Comparison of ENCODE assay signal across 1 cellular context in the genomic region with DNA sequence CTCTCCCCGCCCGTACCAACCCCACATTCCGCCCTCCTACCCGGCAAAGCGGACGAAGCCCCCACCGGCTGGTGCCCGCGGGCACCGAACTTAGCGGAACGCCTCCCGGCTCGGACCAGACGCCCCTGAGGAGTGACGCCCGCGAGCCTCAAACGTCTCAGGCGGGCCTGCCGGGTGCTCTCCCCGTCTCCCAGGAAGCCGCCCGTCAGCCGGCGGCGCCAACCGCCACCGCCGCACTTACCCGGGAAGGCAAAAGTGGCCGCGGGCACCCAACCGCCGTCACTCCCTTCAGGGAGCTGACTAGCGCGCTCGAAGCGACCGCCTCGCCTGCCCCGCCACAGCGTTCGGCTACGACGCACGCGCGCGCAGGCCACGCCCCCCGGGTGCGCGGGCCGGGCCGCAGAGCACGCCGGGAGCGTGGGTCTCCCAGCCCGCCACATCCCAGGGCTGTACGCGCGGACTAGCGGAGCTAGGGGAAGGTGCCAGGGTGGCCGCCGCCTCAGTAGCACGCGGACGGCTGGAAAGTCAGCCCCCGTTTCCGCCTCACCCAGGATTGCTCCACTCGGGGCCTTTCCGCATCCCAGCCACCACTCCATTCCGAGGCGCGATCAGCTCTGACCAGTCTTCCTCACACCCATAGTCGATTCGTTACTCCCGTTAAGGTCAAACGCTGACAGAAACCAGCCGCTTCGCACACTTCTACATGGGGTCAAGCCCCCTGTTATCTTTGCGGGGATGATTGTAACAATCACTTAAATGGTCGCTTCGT.
TF ChIP-seq lines count a peak whose summit lies in the region.

Gene TEX30 (minus strand): TSS at position 346 of the 769 bp plus-strand sequence. CDS start 3,760 bp downstream, outside the sequence.

TF ChIP-seq in GM12878, 131 proteins besides CTCF, POLR2A, EP300 and RAD21 (continued from another document and continues in another):
- TF ChIP-seq, protein P1, sequence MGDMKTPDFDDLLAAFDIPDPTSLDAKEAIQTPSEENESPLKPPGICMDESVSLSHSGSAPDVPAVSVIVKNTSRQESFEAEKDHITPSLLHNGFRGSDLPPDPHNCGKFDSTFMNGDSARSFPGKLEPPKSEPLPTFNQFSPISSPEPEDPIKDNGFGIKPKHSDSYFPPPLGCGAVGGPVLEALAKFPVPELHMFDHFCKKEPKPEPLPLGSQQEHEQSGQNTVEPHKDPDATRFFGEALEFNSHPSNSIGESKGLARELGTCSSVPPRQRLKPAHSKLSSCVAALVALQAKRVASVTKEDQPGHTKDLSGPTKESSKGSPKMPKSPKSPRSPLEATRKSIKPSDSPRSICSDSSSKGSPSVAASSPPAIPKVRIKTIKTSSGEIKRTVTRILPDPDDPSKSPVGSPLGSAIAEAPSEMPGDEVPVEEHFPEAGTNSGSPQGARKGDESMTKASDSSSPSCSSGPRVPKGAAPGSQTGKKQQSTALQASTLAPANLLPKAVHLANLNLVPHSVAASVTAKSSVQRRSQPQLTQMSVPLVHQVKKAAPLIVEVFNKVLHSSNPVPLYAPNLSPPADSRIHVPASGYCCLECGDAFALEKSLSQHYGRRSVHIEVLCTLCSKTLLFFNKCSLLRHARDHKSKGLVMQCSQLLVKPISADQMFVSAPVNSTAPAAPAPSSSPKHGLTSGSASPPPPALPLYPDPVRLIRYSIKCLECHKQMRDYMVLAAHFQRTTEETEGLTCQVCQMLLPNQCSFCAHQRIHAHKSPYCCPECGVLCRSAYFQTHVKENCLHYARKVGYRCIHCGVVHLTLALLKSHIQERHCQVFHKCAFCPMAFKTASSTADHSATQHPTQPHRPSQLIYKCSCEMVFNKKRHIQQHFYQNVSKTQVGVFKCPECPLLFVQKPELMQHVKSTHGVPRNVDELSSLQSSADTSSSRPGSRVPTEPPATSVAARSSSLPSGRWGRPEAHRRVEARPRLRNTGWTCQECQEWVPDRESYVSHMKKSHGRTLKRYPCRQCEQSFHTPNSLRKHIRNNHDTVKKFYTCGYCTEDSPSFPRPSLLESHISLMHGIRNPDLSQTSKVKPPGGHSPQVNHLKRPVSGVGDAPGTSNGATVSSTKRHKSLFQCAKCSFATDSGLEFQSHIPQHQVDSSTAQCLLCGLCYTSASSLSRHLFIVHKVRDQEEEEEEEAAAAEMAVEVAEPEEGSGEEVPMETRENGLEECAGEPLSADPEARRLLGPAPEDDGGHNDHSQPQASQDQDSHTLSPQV (IDR thresholded peaks at IDR 0.05) = no peak
- no peak for TF ChIP-seq REST (IDR thresholded peaks at IDR 0.05; ENCODE audit: low read depth, low read length)
- no peak for TF ChIP-seq YBX1 (IDR thresholded peaks at IDR 0.05)
- TF ChIP-seq MYC (IDR thresholded peaks at IDR 0.05; ENCODE audit: insufficient read depth, insufficient read length, insufficient replicate concordance, low read length, severe bottlenecking) = peak; percentile 74
- TF ChIP-seq YY1 (IDR thresholded peaks at IDR 0.05; ENCODE audit: low read depth, low read length) = peak; percentile 57; the same call in 1 of the 2 replicates
- TF ChIP-seq RB1 (IDR thresholded peaks at IDR 0.05; ENCODE audit: borderline replicate concordance) = peak; percentile 70; the same call in 1 of the 2 replicates
- peak; percentile 88 for TF ChIP-seq IKZF1 (conservative IDR thresholded peaks at IDR 0.05)
- no peak for TF ChIP-seq ZBTB33 (IDR thresholded peaks at IDR 0.05)
- peak; percentile 60 for TF ChIP-seq KLF5 (IDR thresholded peaks at IDR 0.05; ENCODE audit: partially characterized antibody)
- peak; percentile 67; the same call in 1 of the 2 replicates for TF ChIP-seq E2F4 (IDR thresholded peaks at IDR 0.05; ENCODE audit: low read depth, low read length)
- TF ChIP-seq DPF2 (IDR thresholded peaks at IDR 0.05) = peak; percentile 83
- TF ChIP-seq CBX5 (IDR thresholded peaks at IDR 0.05; ENCODE audit: low read depth) = peak; percentile 72; the same call in 1 of the 2 replicates
- TF ChIP-seq SMAD5 (IDR thresholded peaks at IDR 0.05; ENCODE audit: low read depth) = peak; percentile 94
- no peak; the same call in 1 of the 2 replicates for TF ChIP-seq TARDBP (IDR thresholded peaks at IDR 0.05; ENCODE audit: borderline replicate concordance)
- TF ChIP-seq NR2C1 (IDR thresholded peaks at IDR 0.05) = no peak
- peak; percentile 83 for TF ChIP-seq BACH1 (IDR thresholded peaks at IDR 0.05; ENCODE audit: borderline replicate concordance)
- TF ChIP-seq PAX5 (IDR thresholded peaks at IDR 0.05; ENCODE audit: borderline replicate concordance, low read depth, low read length) = no peak
- TF ChIP-seq, protein P2, sequence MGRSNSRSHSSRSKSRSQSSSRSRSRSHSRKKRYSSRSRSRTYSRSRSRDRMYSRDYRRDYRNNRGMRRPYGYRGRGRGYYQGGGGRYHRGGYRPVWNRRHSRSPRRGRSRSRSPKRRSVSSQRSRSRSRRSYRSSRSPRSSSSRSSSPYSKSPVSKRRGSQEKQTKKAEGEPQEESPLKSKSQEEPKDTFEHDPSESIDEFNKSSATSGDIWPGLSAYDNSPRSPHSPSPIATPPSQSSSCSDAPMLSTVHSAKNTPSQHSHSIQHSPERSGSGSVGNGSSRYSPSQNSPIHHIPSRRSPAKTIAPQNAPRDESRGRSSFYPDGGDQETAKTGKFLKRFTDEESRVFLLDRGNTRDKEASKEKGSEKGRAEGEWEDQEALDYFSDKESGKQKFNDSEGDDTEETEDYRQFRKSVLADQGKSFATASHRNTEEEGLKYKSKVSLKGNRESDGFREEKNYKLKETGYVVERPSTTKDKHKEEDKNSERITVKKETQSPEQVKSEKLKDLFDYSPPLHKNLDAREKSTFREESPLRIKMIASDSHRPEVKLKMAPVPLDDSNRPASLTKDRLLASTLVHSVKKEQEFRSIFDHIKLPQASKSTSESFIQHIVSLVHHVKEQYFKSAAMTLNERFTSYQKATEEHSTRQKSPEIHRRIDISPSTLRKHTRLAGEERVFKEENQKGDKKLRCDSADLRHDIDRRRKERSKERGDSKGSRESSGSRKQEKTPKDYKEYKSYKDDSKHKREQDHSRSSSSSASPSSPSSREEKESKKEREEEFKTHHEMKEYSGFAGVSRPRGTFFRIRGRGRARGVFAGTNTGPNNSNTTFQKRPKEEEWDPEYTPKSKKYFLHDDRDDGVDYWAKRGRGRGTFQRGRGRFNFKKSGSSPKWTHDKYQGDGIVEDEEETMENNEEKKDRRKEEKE (IDR thresholded peaks at IDR 0.05) = no peak
- TF ChIP-seq, protein P3, sequence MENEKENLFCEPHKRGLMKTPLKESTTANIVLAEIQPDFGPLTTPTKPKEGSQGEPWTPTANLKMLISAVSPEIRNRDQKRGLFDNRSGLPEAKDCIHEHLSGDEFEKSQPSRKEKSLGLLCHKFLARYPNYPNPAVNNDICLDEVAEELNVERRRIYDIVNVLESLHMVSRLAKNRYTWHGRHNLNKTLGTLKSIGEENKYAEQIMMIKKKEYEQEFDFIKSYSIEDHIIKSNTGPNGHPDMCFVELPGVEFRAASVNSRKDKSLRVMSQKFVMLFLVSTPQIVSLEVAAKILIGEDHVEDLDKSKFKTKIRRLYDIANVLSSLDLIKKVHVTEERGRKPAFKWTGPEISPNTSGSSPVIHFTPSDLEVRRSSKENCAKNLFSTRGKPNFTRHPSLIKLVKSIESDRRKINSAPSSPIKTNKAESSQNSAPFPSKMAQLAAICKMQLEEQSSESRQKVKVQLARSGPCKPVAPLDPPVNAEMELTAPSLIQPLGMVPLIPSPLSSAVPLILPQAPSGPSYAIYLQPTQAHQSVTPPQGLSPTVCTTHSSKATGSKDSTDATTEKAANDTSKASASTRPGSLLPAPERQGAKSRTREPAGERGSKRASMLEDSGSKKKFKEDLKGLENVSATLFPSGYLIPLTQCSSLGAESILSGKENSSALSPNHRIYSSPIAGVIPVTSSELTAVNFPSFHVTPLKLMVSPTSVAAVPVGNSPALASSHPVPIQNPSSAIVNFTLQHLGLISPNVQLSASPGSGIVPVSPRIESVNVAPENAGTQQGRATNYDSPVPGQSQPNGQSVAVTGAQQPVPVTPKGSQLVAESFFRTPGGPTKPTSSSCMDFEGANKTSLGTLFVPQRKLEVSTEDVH (IDR thresholded peaks at IDR 0.05; ENCODE audit: low read depth, partially characterized antibody) = no peak
- peak; percentile 57 for TF ChIP-seq GATAD2B (conservative IDR thresholded peaks at IDR 0.05; ENCODE audit: low read depth)
- TF ChIP-seq TAF1 (IDR thresholded peaks at IDR 0.05; ENCODE audit: borderline replicate concordance, low read depth, low read length) = peak; percentile 83; the same call in 1 of the 2 replicates
- no peak for TF ChIP-seq KAT2A (conservative IDR thresholded peaks at IDR 0.05; ENCODE audit: control insufficient read depth, low read depth, low read length)
- peak; percentile 2 for TF ChIP-seq USF1 (IDR thresholded peaks at IDR 0.05; ENCODE audit: borderline replicate concordance, extremely low read length, insufficient read depth, low read depth, low read length)
- 0 out of 4 replicates have a peak, but pooled peaks of 1 of the 2 experiments have one; percentile 22 for TF ChIP-seq IKZF2 (IDR thresholded peaks at IDR 0.05)
- no peak for TF ChIP-seq FOXM1 (IDR thresholded peaks at IDR 0.05; ENCODE audit: low read depth, low read length)
- peak; percentile 96 for TF ChIP-seq POLR2AphosphoS2 (IDR thresholded peaks at IDR 0.05; ENCODE audit: low read depth, low read length)
- no peak for TF ChIP-seq BCL11A (IDR thresholded peaks at IDR 0.05; ENCODE audit: low read depth, low read length)
- no peak for TF ChIP-seq ZNF622 (IDR thresholded peaks at IDR 0.05)
- TF ChIP-seq, protein P4, sequence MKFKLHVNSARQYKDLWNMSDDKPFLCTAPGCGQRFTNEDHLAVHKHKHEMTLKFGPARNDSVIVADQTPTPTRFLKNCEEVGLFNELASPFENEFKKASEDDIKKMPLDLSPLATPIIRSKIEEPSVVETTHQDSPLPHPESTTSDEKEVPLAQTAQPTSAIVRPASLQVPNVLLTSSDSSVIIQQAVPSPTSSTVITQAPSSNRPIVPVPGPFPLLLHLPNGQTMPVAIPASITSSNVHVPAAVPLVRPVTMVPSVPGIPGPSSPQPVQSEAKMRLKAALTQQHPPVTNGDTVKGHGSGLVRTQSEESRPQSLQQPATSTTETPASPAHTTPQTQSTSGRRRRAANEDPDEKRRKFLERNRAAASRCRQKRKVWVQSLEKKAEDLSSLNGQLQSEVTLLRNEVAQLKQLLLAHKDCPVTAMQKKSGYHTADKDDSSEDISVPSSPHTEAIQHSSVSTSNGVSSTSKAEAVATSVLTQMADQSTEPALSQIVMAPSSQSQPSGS (IDR thresholded peaks at IDR 0.05; ENCODE audit: low read length) = no peak
- peak; percentile 54; the same call in 1 of the 2 replicates for TF ChIP-seq SIN3A (IDR thresholded peaks at IDR 0.05; ENCODE audit: low read depth, low read length)
- TF ChIP-seq NBN (IDR thresholded peaks at IDR 0.05) = 0 out of 2 replicates have a peak, but pooled peaks have one; percentile 39
